In the genomic region with DNA sequence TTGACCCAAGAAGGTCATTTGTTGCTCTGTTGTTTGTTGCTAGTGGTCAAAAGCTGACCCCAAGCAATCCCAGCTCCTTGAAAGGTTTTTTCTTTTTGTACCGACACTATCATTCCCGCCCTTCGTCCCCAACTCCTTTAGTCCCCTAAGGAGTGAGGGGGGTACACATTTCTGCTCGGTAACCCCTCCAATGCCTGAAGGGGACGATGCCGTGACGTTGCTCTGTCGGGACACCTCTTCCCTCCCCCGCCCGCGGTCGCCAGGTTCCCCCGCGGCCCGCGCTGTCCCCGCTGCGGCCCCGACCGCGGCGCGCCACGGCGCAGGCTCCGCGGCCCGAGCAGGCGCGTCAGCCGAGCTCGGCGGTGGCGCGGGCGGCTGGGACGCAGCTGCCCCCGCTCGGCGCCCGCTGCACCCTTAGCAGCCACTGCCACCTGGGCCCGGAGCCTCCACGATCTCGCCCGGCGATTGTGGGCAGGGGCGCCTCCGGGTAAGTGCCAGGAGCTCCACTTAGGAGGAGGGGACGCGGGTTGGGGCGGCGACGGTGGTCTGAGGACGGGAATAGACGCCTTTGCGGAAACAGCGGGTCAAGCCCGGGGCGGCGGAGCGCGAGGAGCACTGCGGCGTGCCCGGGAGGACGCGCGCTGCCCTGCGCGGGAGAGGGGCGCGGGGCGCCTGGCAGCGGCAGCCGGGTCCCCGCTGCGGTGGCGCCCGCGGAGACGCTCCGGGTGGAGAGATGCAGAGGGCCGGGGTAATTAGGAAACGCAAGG, we compare ENCODE assay signal across 8 cellular contexts. TPM values are rescaled to one million over a fixed set of nuclear protein-coding genes. Genes with fewer than 3 reads are reported as not detected.
DNase-seq lines count a peak whose midpoint lies in the region; ATAC-seq and TF ChIP-seq lines count a peak whose summit lies in the region.

Gene GLRB, plus strand, starts transcription at position 340 of the 767 bp plus-strand sequence. CDS start 1,875 bp downstream, outside the sequence.

- H3K36me3 Mint-ChIP-seq in endodermal cell (ENCODE audit: low read depth): no peaks in the 10 kb centered on the region
- H3K36me3 Mint-ChIP-seq in activated CD4-positive, alpha-beta T cell treated with anti-CD3 and anti-CD28 coated beads, Interleukin-2, amount 10 ng/mL, durations not matched to agents 24 days and 14 days (ENCODE audit: low read depth): no peaks in the 10 kb centered on the region

- H3K27me3 Mint-ChIP-seq in endodermal cell (ENCODE audit: insufficient read depth): peaks cover 40% of the 10 kb centered on the region
- H3K27me3 Mint-ChIP-seq in activated CD4-positive, alpha-beta T cell treated with anti-CD3 and anti-CD28 coated beads, Interleukin-2, amount 10 ng/mL, durations not matched to agents 24 days and 14 days: peaks cover 22% of the 10 kb centered on the region

- H3K27ac ChIP-seq in endodermal cell (ENCODE audit: low read depth, low read length) (no peak within 1 kb of the TSS), urinary bladder (ENCODE audit: low read depth) (no peak within 1 kb of the TSS)

- no peaks in the 10 kb centered on the region for H3K9me3 Mint-ChIP-seq in endodermal cell
- no peaks in the 10 kb centered on the region for H3K9me3 Mint-ChIP-seq in activated CD4-positive, alpha-beta T cell treated with anti-CD3 and anti-CD28 coated beads, Interleukin-2, amount 10 ng/mL, durations not matched to agents 24 days and 14 days

- no peaks in the 10 kb centered on the region for H3K4me1 ChIP-seq in endodermal cell (ENCODE audit: control insufficient read depth, insufficient read depth, low read length)
- H3K4me1 ChIP-seq in urinary bladder (ENCODE audit: insufficient read depth): no peaks in the 10 kb centered on the region

- no peak within 1 kb of the TSS for H3K9ac ChIP-seq in endodermal cell (ENCODE audit: extremely low read depth, low read length, poor library complexity, severe bottlenecking)

- no peak within 1 kb of the TSS for H3K27ac Mint-ChIP-seq in endodermal cell
- no peak within 1 kb of the TSS for H3K27ac Mint-ChIP-seq in activated CD4-positive, alpha-beta T cell treated with anti-CD3 and anti-CD28 coated beads, Interleukin-2, amount 10 ng/mL, durations not matched to agents 24 days and 14 days

- peaks cover 46% of the 10 kb centered on the region for H3K27me3 ChIP-seq in endodermal cell (ENCODE audit: control insufficient read depth, insufficient read depth, low read length, poor library complexity, severe bottlenecking)

- TF ChIP-seq CTCF in endodermal cell (conservative IDR thresholded peaks at IDR 0.05): no peak

- H3K4me1 Mint-ChIP-seq in endodermal cell: peaks cover 10% of the 10 kb centered on the region
- H3K4me1 Mint-ChIP-seq in activated CD4-positive, alpha-beta T cell treated with anti-CD3 and anti-CD28 coated beads, Interleukin-2, amount 10 ng/mL, durations not matched to agents 24 days and 14 days: no peaks in the 10 kb centered on the region

- peak within 1 kb of the TSS; percentile 66 for H3K4me3 Mint-ChIP-seq in endodermal cell
- H3K4me3 Mint-ChIP-seq in activated CD4-positive, alpha-beta T cell treated with anti-CD3 and anti-CD28 coated beads, Interleukin-2, amount 10 ng/mL, durations not matched to agents 24 days and 14 days: no peak within 1 kb of the TSS

- no peaks in the 10 kb centered on the region for H3K9me3 ChIP-seq in endodermal cell (ENCODE audit: control insufficient read depth, low read length)

- peak; percentile 49 for DNase-seq in EH (ENCODE audit: low read depth)
- DNase-seq in NCI-H2171 treated with DMSO at 0.1 percent for 48 hours (lab: John Stamatoyannopoulos, UW): peak; percentile 35
- peak; percentile 81 for DNase-seq in endodermal cell
- DNase-seq in medulla oblongata (ENCODE audit: extremely low spot score): peak; percentile 15
- DNase-seq in activated CD4-positive, alpha-beta T cell treated with anti-CD3 and anti-CD28 coated beads, Interleukin-2, amount 10 ng/mL, durations not matched to agents 24 days and 14 days: no peak
- DNase-seq in DMS114 treated with DMSO at 0.1 percent for 48 hours (lab: John Stamatoyannopoulos, UW; ENCODE audit: unreplicated experiment): no peak

- intact Hi-C loops in activated CD4-positive, alpha-beta T cell treated with anti-CD3 and anti-CD28 coated beads, Interleukin-2, amount 10 ng/mL, durations not matched to agents 24 days and 14 days (cut with micrococcal nuclease): no loop called here

- ATAC-seq in GM21381 (IDR thresholded peaks at IDR 0.05; ENCODE audit: unreplicated experiment): no peak

- H3K4me3 ChIP-seq in endodermal cell (ENCODE audit: low read length) (peak within 1 kb of the TSS; percentile 87), urinary bladder (ENCODE audit: low read depth, low read length) (peak within 1 kb of the TSS; percentile 67)

- 0 to 1% methylated on average over 6 to 84 of the region's 84 CpGs for WGBS in endodermal cell (ENCODE audit: insufficient coverage in 1 of 2, insufficient read length in 1 of 2), 2 experiments
- 1% methylated on average over 84 of the region's 84 CpGs for WGBS in urinary bladder

- no peaks in the 10 kb centered on the region for H3K36me3 ChIP-seq in endodermal cell (ENCODE audit: control insufficient read depth, insufficient read depth, low read length)
- H3K36me3 ChIP-seq in urinary bladder (ENCODE audit: insufficient read depth): no peaks in the 10 kb centered on the region

RNA-seq across cellular contexts. Expression of gene GLRB, which starts in this region (rescaled TPM):
- total RNA-seq in endodermal cell (1 to 10 TPM; 1.1 to 1.6 TPM), urinary bladder (8.9 TPM)
- polyA plus RNA-seq in endodermal cell (2013, experiment 1 of 2): 4.8 TPM
- polyA plus RNA-seq in endodermal cell (2013, experiment 2 of 2): 3.3 TPM
- polyA plus RNA-seq in urinary bladder: 4.2 TPM
- not detected in 2 replicates for total RNA-seq in activated CD4-positive, alpha-beta T cell treated with anti-CD3 and anti-CD28 coated beads, Interleukin-2, amount 10 ng/mL, durations not matched to agents 24 days and 14 days

Comparison
In these comparisons a context has a peak if more than half of its experiments do, and no peak if none do; other contexts are left out.
1. DNase-seq: peak in EH (single experiment), NCI-H2171 treated with DMSO at 0.1 percent for 48 hours (single experiment), endodermal cell (single experiment) and medulla oblongata (single experiment); none in activated CD4-positive, alpha-beta T cell treated with anti-CD3 and anti-CD28 coated beads, Interleukin-2, amount 10 ng/mL, durations not matched to agents 24 days and 14 days (single experiment) and DMS114 treated with DMSO at 0.1 percent for 48 hours (single experiment).